In genomic region chr2:219492575-219492974, GRCh38 we compare ENCODE assay signal across 2 cellular contexts.
TF ChIP-seq lines count a peak whose summit lies in the region.

No MANE protein-coding gene starts in this region.

TF ChIP-seq in HepG2, 621 proteins besides CTCF, POLR2A, EP300 and RAD21 (continues in another document):
- TF ChIP-seq YEATS2 (CRISPR knock-in tag; IDR thresholded peaks at IDR 0.05; ENCODE audit: borderline replicate concordance) = no peak
- no peak for TF ChIP-seq MXD3 (CRISPR knock-in tag; IDR thresholded peaks at IDR 0.05)
- TF ChIP-seq ZNF768 (CRISPR knock-in tag; IDR thresholded peaks at IDR 0.05) = 0 out of 2 replicates have a peak, but pooled peaks have one; percentile 20
- no peak for TF ChIP-seq ZNF138 (CRISPR knock-in tag; IDR thresholded peaks at IDR 0.05; ENCODE audit: low read depth)
- TF ChIP-seq CEBPB (IDR thresholded peaks at IDR 0.05; ENCODE audit: borderline replicate concordance, low read depth, low read length) = no peak
- no peak for TF ChIP-seq ZNF180 (CRISPR knock-in tag; IDR thresholded peaks at IDR 0.05; ENCODE audit: borderline replicate concordance, low read depth)
- no peak for TF ChIP-seq FOXK1 (CRISPR knock-in tag; IDR thresholded peaks at IDR 0.05; ENCODE audit: borderline replicate concordance, low read depth)
- TF ChIP-seq HOXA5 (CRISPR knock-in tag; IDR thresholded peaks at IDR 0.05) = no peak
- no peak for TF ChIP-seq CEBPZ (IDR thresholded peaks at IDR 0.05; ENCODE audit: low read length)
- no peak for TF ChIP-seq ZNF225 (CRISPR knock-in tag; IDR thresholded peaks at IDR 0.05)
- no peak for TF ChIP-seq CREB1 (IDR thresholded peaks at IDR 0.05)
- no peak for TF ChIP-seq CREB1 (CRISPR knock-in tag; IDR thresholded peaks at IDR 0.05)
- TF ChIP-seq CSRNP1 (CRISPR knock-in tag; IDR thresholded peaks at IDR 0.05) = no peak
- no peak for TF ChIP-seq ETV5 (CRISPR knock-in tag; IDR thresholded peaks at IDR 0.05; ENCODE audit: borderline replicate concordance)
- TF ChIP-seq E2F2 (CRISPR knock-in tag; IDR thresholded peaks at IDR 0.05; ENCODE audit: borderline replicate concordance) = no peak
- no peak for TF ChIP-seq DNMT3B (CRISPR knock-in tag; conservative IDR thresholded peaks at IDR 0.05)
- no peak for TF ChIP-seq BHLHE40 (IDR thresholded peaks at IDR 0.05; ENCODE audit: low read length)
- no peak for TF ChIP-seq ZNF350 (CRISPR knock-in tag; IDR thresholded peaks at IDR 0.05; ENCODE audit: borderline replicate concordance, low read depth)
- TF ChIP-seq ZNF678 (CRISPR knock-in tag; IDR thresholded peaks at IDR 0.05) = no peak
- no peak for TF ChIP-seq RORA (CRISPR knock-in tag; IDR thresholded peaks at IDR 0.05)
- no peak for TF ChIP-seq ZNF75D (CRISPR knock-in tag; IDR thresholded peaks at IDR 0.05; ENCODE audit: borderline replicate concordance)
- TF ChIP-seq ELK4 (CRISPR knock-in tag; IDR thresholded peaks at IDR 0.05; ENCODE audit: borderline replicate concordance) = no peak
- no peak for TF ChIP-seq ZFP36L1 (CRISPR knock-in tag; IDR thresholded peaks at IDR 0.05)

TF ChIP-seq in WTC11, 78 proteins besides CTCF, POLR2A, EP300 and RAD21:
- 0 out of 2 replicates have a peak, but pooled peaks have one; percentile 32 for TF ChIP-seq CREB1 (CRISPR knock-in tag; IDR thresholded peaks at IDR 0.05)
- TF ChIP-seq ZNF121 (CRISPR knock-in tag; IDR thresholded peaks at IDR 0.05) = peak; percentile 83
- peak; percentile 22; the same call in 1 of the 2 replicates for TF ChIP-seq ZNF423 (CRISPR knock-in tag; IDR thresholded peaks at IDR 0.05)
- TF ChIP-seq SOX15 (CRISPR knock-in tag; IDR thresholded peaks at IDR 0.05) = no peak
- TF ChIP-seq ZNF219 (CRISPR knock-in tag; IDR thresholded peaks at IDR 0.05; ENCODE audit: borderline replicate concordance) = no peak
- TF ChIP-seq TEAD4 (CRISPR knock-in tag; IDR thresholded peaks at IDR 0.05) = 0 out of 2 replicates have a peak, but pooled peaks have one; percentile 40
- peak; percentile 60; the same call in 1 of the 2 replicates for TF ChIP-seq ETV6 (CRISPR knock-in tag; IDR thresholded peaks at IDR 0.05)
